ENCODE assay signal across 11 cellular contexts in the genomic region with DNA sequence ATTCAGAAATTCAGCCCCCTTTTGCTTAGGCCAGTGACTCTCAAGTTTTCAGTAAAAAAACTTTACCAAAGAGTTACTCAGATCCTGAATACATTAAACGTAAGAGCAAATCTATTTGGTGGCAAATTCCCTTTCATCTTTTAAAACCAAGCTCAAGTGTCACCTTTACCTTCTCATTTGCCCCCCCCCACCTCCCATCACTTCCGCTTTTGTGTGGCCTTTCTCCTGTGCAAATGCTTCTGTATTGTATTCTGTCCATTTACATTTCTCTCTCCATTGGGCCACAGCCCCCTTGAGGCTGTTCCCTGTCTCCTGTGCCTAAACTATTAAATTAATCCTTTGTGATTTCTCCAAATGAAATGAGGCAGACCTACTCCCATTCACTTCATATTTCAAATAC. TPM values are rescaled to one million over a fixed set of nuclear protein-coding genes. Genes with fewer than 3 reads are reported as not detected.
A peak's percentile ranks its signal among the peaks of the same experiment; 100 is the strongest.
DNase-seq lines count a peak whose midpoint lies in the region; ATAC-seq, FAIRE-seq and TF ChIP-seq lines count a peak whose summit lies in the region.
"Had no signal": no experiment of that assay in that cellular context is flagged by ENCODE, and none has a peak within 500 bp of the region (broad histone marks: within the 10 kb centered on the region; RNA-seq: fewer than 3 reads in every experiment).

No MANE protein-coding gene starts in this region.

- no peak overlapping the region for H3K27ac ChIP-seq in ACC112 (ENCODE audit: low read depth, low read length)
- no peak overlapping the region for H3K27ac ChIP-seq in GM23248
- H3K27ac ChIP-seq in keratinocyte (ENCODE audit: control insufficient read depth, insufficient read depth, low read length), result no peak overlapping the region

- H3K4me1 ChIP-seq in ACC112 (ENCODE audit: control insufficient read depth, insufficient read depth, low read length, unreplicated experiment), result peaks cover 22% of the 10 kb centered on the region
- peaks cover 23% of the 10 kb centered on the region for H3K4me1 ChIP-seq in GM23248 (ENCODE audit: insufficient read depth)
- peaks cover 22% of the 10 kb centered on the region for H3K4me1 ChIP-seq in keratinocyte (ENCODE audit: control insufficient read depth, extremely low read depth, insufficient read depth, low read length)

- no peaks in the 10 kb centered on the region for H3K9me1 ChIP-seq in keratinocyte (ENCODE audit: control insufficient read depth, extremely low read depth, insufficient read depth, low read length)

- H3K36me3 ChIP-seq in ACC112 (ENCODE audit: insufficient read depth, low read length), result peaks cover 40% of the 10 kb centered on the region
- H3K36me3 ChIP-seq in GM23248 (ENCODE audit: low read depth), result peaks cover 49% of the 10 kb centered on the region
- peaks cover 20 to 40% of the 10 kb centered on the region in 2 experiments for H3K36me3 ChIP-seq in keratinocyte (ENCODE audit: control insufficient read depth in 2 of 2, extremely low read depth in 1 of 2, insufficient read depth in 2 of 2, low read length in 2 of 2)

- H3K27me3 ChIP-seq in ACC112 (ENCODE audit: insufficient read depth, low read length) (no peaks in the 10 kb centered on the region), GM23248 (replicated peaks; ENCODE audit: insufficient read depth) (no peaks in the 10 kb centered on the region), keratinocyte (ENCODE audit: control insufficient read depth, extremely low read depth, insufficient read depth, low read length) (no peaks in the 10 kb centered on the region)

- H4K20me1 ChIP-seq in GM23248 (ENCODE audit: insufficient read depth), result no peaks in the 10 kb centered on the region
- H4K20me1 ChIP-seq in keratinocyte (ENCODE audit: control insufficient read depth, extremely low read depth, insufficient read depth, low read length), result no peaks in the 10 kb centered on the region

- H2AFZ ChIP-seq in ACC112 (ENCODE audit: low read length, unreplicated experiment) (no peak overlapping the region), GM23248 (no peak overlapping the region), keratinocyte (ENCODE audit: control insufficient read depth, low read length) (no peak overlapping the region)

- in situ Hi-C loops in GM23248 (cut with MboI), result no loop called here

- dilution Hi-C loops in keratinocyte (cut with MboI; ENCODE audit: extremely low pct_ligation_motif_present, low sequenced_read_pairs), result no loop called here

- peak overlapping the region; percentile 87 for H3K4me3 ChIP-seq in ACC112 (ENCODE audit: low read depth, low read length)
- H3K4me3 ChIP-seq in GM23248, result peak overlapping the region; percentile 81
- H3K4me3 ChIP-seq in keratinocyte (ENCODE audit: control insufficient read depth in 2 of 3, extremely low read depth in 1 of 3, insufficient read depth in 2 of 3, low read depth in 1 of 3, low read length in 3 of 3), result peak overlapping the region in 1 of 3 experiments; percentile 99

- H3K4me1 Mint-ChIP-seq in activated CD4-positive, alpha-beta memory T cell treated with anti-CD3 and anti-CD28 coated beads, Interleukin-2, amount 10 ng/mL, durations not matched to agents 7 days and 5 days, result peaks cover 58% of the 10 kb centered on the region

- H3F3A ChIP-seq in GM23248 (ENCODE audit: insufficient read depth), result peaks cover 41% of the 10 kb centered on the region

- H3K4me2 ChIP-seq in GM23248 (ENCODE audit: unreplicated experiment) (peak overlapping the region; percentile 96), keratinocyte (ENCODE audit: control insufficient read depth, extremely low read depth, insufficient read depth, low read depth, low read length) (peak overlapping the region; percentile 91)

- peak overlapping the region; percentile 91 for H3K9ac ChIP-seq in GM23248
- no peak overlapping the region for H3K9ac ChIP-seq in keratinocyte (ENCODE audit: control insufficient read depth, extremely low read depth, insufficient read depth, low read length)

- H3K4me3 Mint-ChIP-seq in activated CD4-positive, alpha-beta memory T cell treated with anti-CD3 and anti-CD28 coated beads, Interleukin-2, amount 10 ng/mL, durations not matched to agents 7 days and 5 days, result peak overlapping the region; percentile 99

- CTCF ChIA-PET in activated CD4-positive, alpha-beta memory T cell treated with anti-CD3 and anti-CD28 coated beads, Interleukin-2, amount 10 ng/mL, durations not matched to agents 7 days and 5 days (lab: Charles Lee), result interaction anchor here (0.6 to 3.7 kb wide), 5 partner anchors 7 to 196 kb away, joined by 3 to 49 read pairs (median 23); a partner anchor contains a TSS

- POLR2A ChIA-PET in activated CD4-positive, alpha-beta memory T cell treated with anti-CD3 and anti-CD28 coated beads, Interleukin-2, amount 10 ng/mL, durations not matched to agents 7 days and 5 days (lab: Charles Lee), result interaction anchor here (1.3 to 7.6 kb wide), 7 partner anchors 8 to 197 kb away, joined by 5 to 105 read pairs (median 27); a partner anchor contains a TSS

- H3K36me3 Mint-ChIP-seq in activated CD4-positive, alpha-beta memory T cell treated with anti-CD3 and anti-CD28 coated beads, Interleukin-2, amount 10 ng/mL, durations not matched to agents 7 days and 5 days (ENCODE audit: low read depth), result peaks cover 49% of the 10 kb centered on the region

- H3K9me2 ChIP-seq in GM23248 (ENCODE audit: insufficient read depth), result no peaks in the 10 kb centered on the region

- peaks cover 37% of the 10 kb centered on the region for H3K79me2 ChIP-seq in ACC112 (ENCODE audit: control insufficient read depth, insufficient read depth, low read length, unreplicated experiment)
- H3K79me2 ChIP-seq in GM23248 (ENCODE audit: insufficient read depth), result peaks cover 56% of the 10 kb centered on the region
- H3K79me2 ChIP-seq in keratinocyte (ENCODE audit: control insufficient read depth, insufficient read depth, low read length), result peaks cover 33% of the 10 kb centered on the region

- no peaks in the 10 kb centered on the region for H3K27me3 Mint-ChIP-seq in activated CD4-positive, alpha-beta memory T cell treated with anti-CD3 and anti-CD28 coated beads, Interleukin-2, amount 10 ng/mL, durations not matched to agents 7 days and 5 days

- no peak for FAIRE-seq in keratinocyte (lab: Jason Lieb, UNC)

- H3K9me3 ChIP-seq in GM23248 (ENCODE audit: low read depth) (no peaks in the 10 kb centered on the region), keratinocyte (ENCODE audit: control insufficient read depth, low read depth, low read length) (no peaks in the 10 kb centered on the region)

- no peak for ATAC-seq in omental fat pad (ENCODE audit: low FRiP score)

- no peaks in the 10 kb centered on the region for H3K9me3 Mint-ChIP-seq in activated CD4-positive, alpha-beta memory T cell treated with anti-CD3 and anti-CD28 coated beads, Interleukin-2, amount 10 ng/mL, durations not matched to agents 7 days and 5 days

- H3K27ac Mint-ChIP-seq in activated CD4-positive, alpha-beta memory T cell treated with anti-CD3 and anti-CD28 coated beads, Interleukin-2, amount 10 ng/mL, durations not matched to agents 7 days and 5 days, result peak overlapping the region; percentile 33

- WGBS in GM23248 (ENCODE audit: low coverage in 1 of 2, low lambda C conversion rate in 2 of 2, missing lambda C conversion rate in 2 of 2), 2 experiments, result 52 to 56% methylated on average over 2 of the region's 2 CpGs

- TF ChIP-seq CTCF in keratinocyte (optimal IDR thresholded peaks at IDR 0.05 in 1 of 3, IDR thresholded peaks at IDR 0.05 in 1 of 3, conservative IDR thresholded peaks at IDR 0.05 in 1 of 3; ENCODE audit: extremely low read depth in 1 of 3, insufficient read depth in 2 of 3, low read length in 3 of 3) (no peak), omental fat pad (IDR thresholded peaks at IDR 0.05) (no peak)

- DNase-seq in GM23248 (peak; percentile 7), keratinocyte (ENCODE audit: low read depth, low spot score) (no peak), omental fat pad (ENCODE audit: low spot score) (no peak), COLO668 (lab: John Stamatoyannopoulos, UW; ENCODE audit: unreplicated experiment) (no peak), mucosa of gallbladder (ENCODE audit: low spot score) (no peak), NCI-H1092 (lab: John Stamatoyannopoulos, UW) (no peak)
- no peak for DNase-seq in activated CD4-positive, alpha-beta memory T cell treated with anti-CD3 and anti-CD28 coated beads, Interleukin-2, amount 10 ng/mL, durations not matched to agents 7 days and 5 days
- DNase-seq: head of caudate nucleus, NCI-H2029 treated with DMSO at 0.1 percent for 48 hours, T1000 had no signal

RNA-seq across cellular contexts. Expression of a gene that starts 1.9 kb away (rescaled TPM):
- 48.7 and 53.1 TPM in 2 replicates for total RNA-seq in GM23248 (2014; rRNA removed; shearing (Covaris generic))
- polyA plus RNA-seq in GM23248 (2016; fragmentation: Nextera tagmentation; extraction: Ambion mirVana) (122 and 124 TPM in 2 replicates), keratinocyte (20.1 to 45.3 TPM (median 42.8 TPM) in 3 replicates)
- total RNA-seq in activated CD4-positive, alpha-beta memory T cell treated with anti-CD3 and anti-CD28 coated beads, Interleukin-2, amount 10 ng/mL, durations not matched to agents 7 days and 5 days, result 10 to 100 TPM; 54.0 to 57.8 TPM
- 34.6 TPM for polyA plus RNA-seq in keratinocyte (2011; ENCODE audit: low read depth)
- polyA plus RNA-seq in keratinocyte (2011; cell fraction: cytosol; rRNA removed), result 35.4 and 48.1 TPM in 2 replicates
- polyA plus RNA-seq in keratinocyte (2011; cell fraction: nucleus; rRNA removed), result 20.7 and 29.4 TPM in 2 replicates
- polyA plus RNA-seq in keratinocyte (2012; ENCODE audit: low replicate concordance), result 50.2 and 66.3 TPM in 2 replicates
- polyA minus RNA-seq in keratinocyte, result 0.98 to 5.3 TPM (median 1.4 TPM) in 3 replicates
- 18.8 TPM for polyA minus RNA-seq in keratinocyte (2011; cell fraction: cytosol; rRNA and poly(A)+ RNA removed)
- 5.0 and 5.4 TPM in 2 replicates for polyA minus RNA-seq in keratinocyte (2011; cell fraction: nucleus; rRNA and poly(A)+ RNA removed)
- total RNA-seq in omental fat pad (10 to 100 TPM; 63.5 to 87.1 (median 77.7) TPM), mucosa of gallbladder (54.5 TPM)

RNA-seq across cellular contexts. Expression of a gene that starts 42.7 kb away (rescaled TPM):
- 4.8 and 5.3 TPM in 2 replicates for total RNA-seq in GM23248 (2014; rRNA removed; shearing (Covaris generic))
- polyA plus RNA-seq in GM23248 (2016; fragmentation: Nextera tagmentation; extraction: Ambion mirVana), result 6.1 and 7.0 TPM in 2 replicates
- total RNA-seq in activated CD4-positive, alpha-beta memory T cell treated with anti-CD3 and anti-CD28 coated beads, Interleukin-2, amount 10 ng/mL, durations not matched to agents 7 days and 5 days, result 10 to 100 TPM; 10.0 to 10.5 TPM
- polyA plus RNA-seq in keratinocyte, result 8.1 to 9.1 TPM (median 8.6 TPM) in 3 replicates
- polyA plus RNA-seq in keratinocyte (2011; ENCODE audit: low read depth), result 2.9 TPM
- polyA plus RNA-seq in keratinocyte (2011; cell fraction: cytosol; rRNA removed), result 7.4 and 15.7 TPM in 2 replicates
- polyA plus RNA-seq in keratinocyte (2011; cell fraction: nucleus; rRNA removed), result 14.0 and 15.6 TPM in 2 replicates
- 6.1 and 7.3 TPM in 2 replicates for polyA plus RNA-seq in keratinocyte (2012; ENCODE audit: low replicate concordance)
- 3.3 to 5.0 TPM (median 4.6 TPM) in 3 replicates for polyA minus RNA-seq in keratinocyte
- polyA minus RNA-seq in keratinocyte (2011; cell fraction: cytosol; rRNA and poly(A)+ RNA removed), result 7.3 TPM
- polyA minus RNA-seq in keratinocyte (2011; cell fraction: nucleus; rRNA and poly(A)+ RNA removed), result 3.5 and 5.4 TPM in 2 replicates
- total RNA-seq in omental fat pad, result 10 to 100 TPM in 2 of 4 donors, 1 to 10 TPM in 2; 6.0 to 16.9 (median 9.7) TPM
- total RNA-seq in mucosa of gallbladder, result 15.2 TPM
